ENCODE assay signal across 9 cellular contexts in the genomic region with DNA sequence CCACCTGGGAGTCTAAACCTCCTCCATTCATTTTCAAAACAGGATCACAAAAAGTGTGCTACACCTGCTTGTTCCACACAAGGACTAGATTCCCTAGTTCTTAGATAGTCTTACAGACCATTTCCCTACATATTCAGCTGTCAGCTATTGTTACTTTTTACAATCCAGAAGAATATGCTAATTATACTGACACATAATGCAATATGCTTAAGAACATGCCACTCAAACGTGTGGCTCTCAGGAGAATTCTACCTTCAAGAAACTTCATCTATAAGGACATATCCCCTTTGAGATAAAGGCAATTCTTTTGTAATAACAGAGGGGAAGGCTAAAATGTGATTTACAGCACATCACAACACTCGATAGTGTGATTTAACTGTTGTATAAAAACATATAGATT.
"Had no signal": no experiment of that assay in that cellular context is flagged by ENCODE, and none has a peak within 500 bp of the region (broad histone marks: within the 10 kb centered on the region; RNA-seq: fewer than 3 reads in every experiment).

No MANE protein-coding gene starts in this region.

- FAIRE-seq: H1, H54, HepG2 had no signal

- H3K4me2 ChIP-seq: GM23338 had no signal

- H3K27ac ChIP-seq: HL-60 had no signal

- H3K4me3 ChIP-seq: GM23338 had no signal

- DNase-seq: H9, HCEC 1CT, HFFc6, KBM-7 had no signal

- ATAC-seq: GM23338, HepG2 had no signal
